In genomic region chr12:22100952-22101748, GRCh38 we compare ENCODE assay signal across 9 cellular contexts. TPM values are rescaled to one million over a fixed set of nuclear protein-coding genes. Genes with fewer than 3 reads are reported as not detected.
A peak's percentile ranks its signal among the peaks of the same experiment; 100 is the strongest.
DNase-seq lines count a peak whose midpoint lies in the region; ATAC-seq and TF ChIP-seq lines count a peak whose summit lies in the region.
"Had no signal": no experiment of that assay in that cellular context is flagged by ENCODE, and none has a peak within 500 bp of the region (broad histone marks: within the 10 kb centered on the region; RNA-seq: fewer than 3 reads in every experiment).

No MANE protein-coding gene starts in this region.

- peak overlapping the region; percentile 69 for H2AFZ ChIP-seq in osteoblast (ENCODE audit: low read length)

- H3K27ac Mint-ChIP-seq in activated B cell treated with CpG ODN at 0.5 μM for 24 hours, result no peak overlapping the region
- H3K27ac Mint-ChIP-seq: dendritic cell treated with granulocyte-macrophage colony-stimulating factor and Interleukin-4, amounts not matched to agents 40 ng/mL and 50 ng/mL, for 4 days had no signal

- CTCF ChIA-PET in activated B cell treated with CpG ODN at 0.5 μM for 24 hours (lab: Charles Lee), result interaction anchor here (0.7 to 2.8 kb wide), 6 partner anchors 18 to 358 kb away, joined by 3 to 17 read pairs (median 4); no protein-coding TSS in a partner anchor

- no peaks in the 10 kb centered on the region for H3K9me3 ChIP-seq in osteoblast (ENCODE audit: low read depth, low read length)

- ATAC-seq in GM21576 (IDR thresholded peaks at IDR 0.05; ENCODE audit: unreplicated experiment) (peak; percentile 71), activated B cell treated with CpG ODN at 0.5 μM for 24 hours (ENCODE audit: low read depth) (peak; percentile 52)

- no peaks in the 10 kb centered on the region for H4K20me1 ChIP-seq in osteoblast (ENCODE audit: insufficient read depth, low read length)

- POLR2A ChIA-PET in activated B cell treated with CpG ODN at 0.5 μM for 24 hours (lab: Charles Lee), result no interaction called here

- peaks cover 8% of the 10 kb centered on the region for H3K27me3 ChIP-seq in osteoblast (ENCODE audit: insufficient read depth, low read length)

- intact Hi-C loops in activated B cell treated with CpG ODN at 0.5 μM for 24 hours (cut with micrococcal nuclease), result loop anchor here (1.0 kb wide), 3 partner anchors 72 to 342 kb away; no protein-coding TSS in a partner anchor

- H3K4me3 Mint-ChIP-seq in activated B cell treated with CpG ODN at 0.5 μM for 24 hours, result no peak overlapping the region
- H3K4me3 Mint-ChIP-seq: dendritic cell treated with granulocyte-macrophage colony-stimulating factor and Interleukin-4, amounts not matched to agents 40 ng/mL and 50 ng/mL, for 4 days had no signal

- peaks cover 13% of the 10 kb centered on the region for H3K4me1 ChIP-seq in osteoblast (ENCODE audit: insufficient read depth, low read length)

- no peaks in the 10 kb centered on the region for H3K36me3 ChIP-seq in osteoblast (ENCODE audit: insufficient read depth, low read length)

- no peaks in the 10 kb centered on the region for H3K79me2 ChIP-seq in osteoblast (ENCODE audit: insufficient read depth, low read length)

- peak overlapping the region; percentile 51 for H3K27ac ChIP-seq in osteoblast (ENCODE audit: low read depth, low read length)

- H3K4me2 ChIP-seq in osteoblast (ENCODE audit: insufficient read depth, low read length), result peak overlapping the region; percentile 49

- no peak overlapping the region for H3K4me3 ChIP-seq in osteoblast (ENCODE audit: insufficient read depth, low read length)

- TF ChIP-seq CTCF in activated B cell treated with CpG ODN at 0.5 μM for 24 hours (IDR thresholded peaks at IDR 0.05) (no peak), osteoblast (IDR thresholded peaks at IDR 0.05; ENCODE audit: extremely low read depth, low read depth, low read length) (peak; percentile 76)

- H3K9me3 Mint-ChIP-seq in activated B cell treated with CpG ODN at 0.5 μM for 24 hours, result no peaks in the 10 kb centered on the region
- H3K9me3 Mint-ChIP-seq: dendritic cell treated with granulocyte-macrophage colony-stimulating factor and Interleukin-4, amounts not matched to agents 40 ng/mL and 50 ng/mL, for 4 days had no signal

- H3K4me1 Mint-ChIP-seq in activated B cell treated with CpG ODN at 0.5 μM for 24 hours, result peaks cover 11% of the 10 kb centered on the region

- H3K36me3 Mint-ChIP-seq in activated B cell treated with CpG ODN at 0.5 μM for 24 hours (ENCODE audit: low read depth), result no peaks in the 10 kb centered on the region

- DNase-seq in NCI-H1417 (lab: John Stamatoyannopoulos, UW) (peak in 2 of 3 experiments; percentile 5 to 53), NCI-H1417 treated with DMSO at 0.1 percent for 48 hours (lab: John Stamatoyannopoulos, UW) (no peak), LHCN-M2 (ENCODE audit: low read depth) (peak; percentile 65), activated B cell treated with CpG ODN at 0.5 μM for 24 hours (no peak), fibroblast of peridontal ligament (ENCODE audit: extremely low read depth) (peak; percentile 84), osteoblast (ENCODE audit: insufficient read length, low spot score, missing footprints) (no peak), NCI-H1092 (lab: John Stamatoyannopoulos, UW) (no peak)

- peaks cover 8% of the 10 kb centered on the region for H3K27me3 Mint-ChIP-seq in activated B cell treated with CpG ODN at 0.5 μM for 24 hours
- H3K27me3 Mint-ChIP-seq: dendritic cell treated with granulocyte-macrophage colony-stimulating factor and Interleukin-4, amounts not matched to agents 40 ng/mL and 50 ng/mL, for 4 days had no signal

RNA-seq across cellular contexts. Expression of gene CMAS, which starts 55.1 kb away (rescaled TPM):
- total RNA-seq in LHCN-M2 (2014; rRNA removed) (47.9 and 48.3 TPM in 2 replicates), activated B cell treated with CpG ODN at 0.5 μM for 24 hours (15.8 and 16.2 TPM in 2 replicates), osteoblast (16.8 and 20.6 TPM in 2 replicates)
- polyA plus RNA-seq in LHCN-M2 (2012), result 29.4 TPM

Comparison
In these comparisons a context has a peak if more than half of its experiments do, and no peak if none do; other contexts are left out.
1. DNase-seq: peak in NCI-H1417 (2 of 3), LHCN-M2 (single experiment) and fibroblast of peridontal ligament (single experiment); none in NCI-H1417 treated with DMSO at 0.1 percent for 48 hours (single experiment), activated B cell treated with CpG ODN at 0.5 μM for 24 hours (single experiment), osteoblast (single experiment) and NCI-H1092 (single experiment).